ENCODE assay signal across 21 cellular contexts in genomic region chr22:40932396-40932795, GRCh38.
"Had no signal": no experiment of that assay in that cellular context is flagged by ENCODE, and none has a peak within 500 bp of the region (broad histone marks: within the 10 kb centered on the region; RNA-seq: fewer than 3 reads in every experiment).

No MANE protein-coding gene starts in this region.

- H3K27ac ChIP-seq: dorsolateral prefrontal cortex, gastrocnemius medialis, heart right ventricle, left ventricle myocardium inferior, lower lobe of right lung, psoas muscle, spleen, tibial artery, upper lobe of left lung, uterus had no signal

- H3K27me3 ChIP-seq: dorsolateral prefrontal cortex, gastrocnemius medialis, heart right ventricle, spleen, tibial artery, upper lobe of left lung, uterus had no signal

- H3K27me3 Mint-ChIP-seq: stimulated activated memory B cell treated with anti-CD40 and anti-IgM and Interleukin-4, amounts not matched to agents 10 μg/mL and 1 μg/mL and 100 μg/mL, for 72 hours; stimulated activated naive CD8-positive, alpha-beta T cell treated with anti-CD3 and anti-CD28 coated beads, Interleukin-15, Interleukin-2, amounts not matched to agents 100 ng/mL and 50 ng/mL, for 24 hours had no signal

- H3K9me3 Mint-ChIP-seq: nephron; stimulated activated memory B cell treated with anti-CD40 and anti-IgM and Interleukin-4, amounts not matched to agents 10 μg/mL and 1 μg/mL and 100 μg/mL, for 72 hours; stimulated activated naive CD8-positive, alpha-beta T cell treated with anti-CD3 and anti-CD28 coated beads, Interleukin-15, Interleukin-2, amounts not matched to agents 100 ng/mL and 50 ng/mL, for 24 hours had no signal

- DNase-seq: cortex of kidney; dorsolateral prefrontal cortex; effector CD8-positive, alpha-beta T cell; gastrocnemius medialis; heart right ventricle; left ventricle myocardium inferior; lower lobe of right lung; mesenchymal stem cell; midbrain; psoas muscle; retina; spleen; stimulated activated CD4-positive, alpha-beta T cell treated with anti-CD3 and anti-CD28 coated beads, Interleukin-15, amount 100 ng/mL, for 24 hours; stimulated activated CD4-positive, alpha-beta T cell treated with anti-CD3 and anti-CD28 coated beads, Interleukin-1b, Interleukin-23, amount 100 ng/mL, for 48 hours; stimulated activated CD4-positive, alpha-beta T cell treated with anti-CD3 and anti-CD28 coated beads, Interleukin-4, amount 100 ng/mL, for 24 hours; tibial artery; upper lobe of left lung; uterus had no signal

- H3K4me1 Mint-ChIP-seq: nephron; stimulated activated memory B cell treated with anti-CD40 and anti-IgM and Interleukin-4, amounts not matched to agents 10 μg/mL and 1 μg/mL and 100 μg/mL, for 72 hours had no signal

- H3K4me3 ChIP-seq: dorsolateral prefrontal cortex, gastrocnemius medialis, heart right ventricle, left ventricle myocardium inferior, lower lobe of right lung, psoas muscle, spleen, tibial artery, upper lobe of left lung, uterus had no signal

- H3K4me3 Mint-ChIP-seq: nephron; stimulated activated memory B cell treated with anti-CD40 and anti-IgM and Interleukin-4, amounts not matched to agents 10 μg/mL and 1 μg/mL and 100 μg/mL, for 72 hours; stimulated activated naive CD8-positive, alpha-beta T cell treated with anti-CD3 and anti-CD28 coated beads, Interleukin-15, Interleukin-2, amounts not matched to agents 100 ng/mL and 50 ng/mL, for 24 hours had no signal

- H3K9me3 ChIP-seq: gastrocnemius medialis, heart right ventricle, left ventricle myocardium inferior, lower lobe of right lung, psoas muscle, spleen, tibial artery, upper lobe of left lung, uterus had no signal

- H3K27ac Mint-ChIP-seq: nephron; stimulated activated memory B cell treated with anti-CD40 and anti-IgM and Interleukin-4, amounts not matched to agents 10 μg/mL and 1 μg/mL and 100 μg/mL, for 72 hours; stimulated activated naive CD8-positive, alpha-beta T cell treated with anti-CD3 and anti-CD28 coated beads, Interleukin-15, Interleukin-2, amounts not matched to agents 100 ng/mL and 50 ng/mL, for 24 hours had no signal

- H3K36me3 ChIP-seq: gastrocnemius medialis, uterus had no signal

- H3K4me1 ChIP-seq: gastrocnemius medialis, left ventricle myocardium inferior, lower lobe of right lung, psoas muscle, tibial artery, upper lobe of left lung, uterus had no signal
